ENCODE assay signal across 15 cellular contexts in the genomic region with DNA sequence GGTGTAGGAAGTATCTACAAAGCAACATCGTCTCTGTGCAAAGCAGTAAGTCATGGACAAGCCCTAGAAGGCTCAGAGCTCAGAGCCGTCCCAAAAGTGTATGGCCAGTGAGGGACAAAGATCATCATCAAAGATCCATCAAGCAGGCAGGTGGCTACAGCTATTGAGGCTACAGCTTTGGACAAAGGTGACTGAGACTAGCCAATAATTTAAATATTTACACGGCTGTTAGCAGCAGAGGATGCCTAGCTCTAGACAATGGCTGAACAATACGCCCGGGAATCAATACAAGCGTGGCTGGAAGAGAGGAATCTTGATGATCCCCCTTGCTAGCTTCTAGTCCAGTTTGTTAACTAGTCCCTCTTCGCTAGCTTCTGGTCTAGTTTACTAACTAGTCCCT. TPM values are rescaled to one million over a fixed set of nuclear protein-coding genes. Genes with fewer than 3 reads are reported as not detected.
A peak's percentile ranks its signal among the peaks of the same experiment; 100 is the strongest.
DNase-seq lines count a peak whose midpoint lies in the region; ATAC-seq and TF ChIP-seq lines count a peak whose summit lies in the region.
"Had no signal": no experiment of that assay in that cellular context is flagged by ENCODE, and none has a peak within 500 bp of the region (broad histone marks: within the 10 kb centered on the region; RNA-seq: fewer than 3 reads in every experiment).

No MANE protein-coding gene starts in this region.

- H3K4me1 ChIP-seq in CD8-positive, alpha-beta T cell (ENCODE audit: insufficient read depth, low read length) = peaks cover 12% of the 10 kb centered on the region
- H3K4me1 ChIP-seq in liver (ENCODE audit: control insufficient read depth in 4 of 4, insufficient read depth in 4 of 4, low read length in 3 of 4) (peaks cover 3 to 11% (median 7%) of the 10 kb centered on the region in 4 donors), smooth muscle cell (ENCODE audit: low read depth) (no peaks in the 10 kb centered on the region)

- peak overlapping the region; percentile 53 for H3K27ac Mint-ChIP-seq in CD8-positive, alpha-beta T cell
- H3K27ac Mint-ChIP-seq: B cell; CD4-positive, alpha-beta T cell; HFFc6 had no signal

- H3K27me3 ChIP-seq in CD8-positive, alpha-beta T cell (ENCODE audit: insufficient read depth, low read length) = no peaks in the 10 kb centered on the region
- H3K27me3 ChIP-seq in liver (ENCODE audit: control insufficient read depth in 4 of 4, insufficient read depth in 4 of 4, low read length in 3 of 4) (no peaks in the 10 kb centered on the region), smooth muscle cell (ENCODE audit: low read depth) (no peaks in the 10 kb centered on the region)

- H3K36me3 Mint-ChIP-seq in CD8-positive, alpha-beta T cell = peaks cover 28% of the 10 kb centered on the region

- intact Hi-C loops in CD8-positive, alpha-beta T cell (cut with DNase I, micrococcal nuclease) = no loop called here

- no peak for TF ChIP-seq RAD21 in liver (IDR thresholded peaks at IDR 0.05)

- no peak overlapping the region for H3K9ac ChIP-seq in liver (ENCODE audit: low read depth in 1 of 2, low read length in 2 of 2)
- H3K9ac ChIP-seq in smooth muscle cell (ENCODE audit: low read depth) = no peak overlapping the region

- H3K27ac ChIP-seq in CD8-positive, alpha-beta T cell (ENCODE audit: low read depth, low read length) = no peak overlapping the region
- H3K27ac ChIP-seq in liver (ENCODE audit: low read depth in 1 of 2, low read length in 2 of 2) = no peak overlapping the region
- no peak overlapping the region for H3K27ac ChIP-seq in smooth muscle cell (ENCODE audit: low read depth)

- peaks cover 26% of the 10 kb centered on the region for H4K20me1 ChIP-seq in smooth muscle cell (ENCODE audit: low read depth)

- WGBS in liver = 75% methylated on average over 7 of the region's 7 CpGs
- 96% methylated on average over 7 of the region's 7 CpGs for WGBS in smooth muscle cell (ENCODE audit: low lambda C conversion rate)

- H3K36me3 ChIP-seq in CD8-positive, alpha-beta T cell (ENCODE audit: insufficient read depth, low read length) = no peaks in the 10 kb centered on the region
- no peaks in the 10 kb centered on the region for H3K36me3 ChIP-seq in liver (ENCODE audit: control insufficient read depth in 4 of 4, insufficient read depth in 3 of 4, low read depth in 1 of 4, low read length in 3 of 4)
- H3K36me3 ChIP-seq in smooth muscle cell (ENCODE audit: low read depth) = no peaks in the 10 kb centered on the region

- no peaks in the 10 kb centered on the region for H3K27me3 Mint-ChIP-seq in CD8-positive, alpha-beta T cell (ENCODE audit: low read depth)
- H3K27me3 Mint-ChIP-seq: B cell; CD4-positive, alpha-beta T cell had no signal

- H3K4me1 Mint-ChIP-seq in CD8-positive, alpha-beta T cell (ENCODE audit: low read depth) = peaks cover 46% of the 10 kb centered on the region
- H3K4me1 Mint-ChIP-seq: B cell had no signal

- peaks cover 2% of the 10 kb centered on the region for H3K79me2 ChIP-seq in smooth muscle cell (ENCODE audit: low read depth)

- DNase-seq in CD8-positive, alpha-beta T cell = no peak
- DNase-seq in NCI-H146 (lab: John Stamatoyannopoulos, UW) (peak; percentile 98), NCI-H748 treated with DMSO at 0.1 percent for 48 hours (lab: John Stamatoyannopoulos, UW) (peak; percentile 20), smooth muscle cell (lab: John Stamatoyannopoulos, UW; ENCODE audit: unreplicated experiment) (no peak), NCI-H510A (lab: John Stamatoyannopoulos, UW) (no peak)
- DNase-seq: C1 segment of cervical spinal cord; CD4-positive, alpha-beta T cell; COR-L47; DMS153; GF-D8; HCEC 1CT; HFFc6 had no signal

- no peaks in the 10 kb centered on the region for H3F3A ChIP-seq in smooth muscle cell (ENCODE audit: low read depth)

- H3K4me2 ChIP-seq in smooth muscle cell = no peak overlapping the region

- no peak for TF ChIP-seq CTCF in CD8-positive, alpha-beta T cell (IDR thresholded peaks at IDR 0.05)
- TF ChIP-seq CTCF in liver (IDR thresholded peaks at IDR 0.05; ENCODE audit: low read depth, low read length, missing input control) (no peak), smooth muscle cell (IDR thresholded peaks at IDR 0.05; ENCODE audit: borderline replicate concordance, insufficient read depth, poor library complexity, severe bottlenecking) (no peak)

- no peak overlapping the region for H3K4me3 ChIP-seq in CD8-positive, alpha-beta T cell (ENCODE audit: low read depth, low read length)
- no peak overlapping the region for H3K4me3 ChIP-seq in liver (ENCODE audit: low read depth in 1 of 3, low read length in 3 of 3)
- no peak overlapping the region for H3K4me3 ChIP-seq in smooth muscle cell

- CTCF ChIA-PET in CD8-positive, alpha-beta T cell (lab: Charles Lee) = interaction anchor here (0.9 to 1.0 kb wide), 2 partner anchors 44 to 60 kb away, joined by 3 read pairs; no protein-coding TSS in a partner anchor

- POLR2A ChIA-PET in CD8-positive, alpha-beta T cell (lab: Charles Lee) = interaction anchor here (0.5 to 0.6 kb wide), 2 partner anchors 52 to 1854 kb away, joined by 3 to 4 read pairs; no protein-coding TSS in a partner anchor

- H3K9me3 ChIP-seq in CD8-positive, alpha-beta T cell (ENCODE audit: low read length) = no peaks in the 10 kb centered on the region
- H3K9me3 ChIP-seq in liver (ENCODE audit: control insufficient read depth in 4 of 4, low read length in 3 of 4) (no peaks in the 10 kb centered on the region), smooth muscle cell (replicated peaks; ENCODE audit: low read depth) (no peaks in the 10 kb centered on the region)

- H2AFZ ChIP-seq in smooth muscle cell (ENCODE audit: low read depth) = no peak overlapping the region

- no peak for ATAC-seq in CD8-positive, alpha-beta T cell
- no peak for ATAC-seq in GM19452 (IDR thresholded peaks at IDR 0.05; ENCODE audit: unreplicated experiment)

- H3K9me3 Mint-ChIP-seq in CD8-positive, alpha-beta T cell = no peaks in the 10 kb centered on the region
- H3K9me3 Mint-ChIP-seq: HFFc6 had no signal

- no peak overlapping the region for H3K4me3 Mint-ChIP-seq in CD8-positive, alpha-beta T cell
- H3K4me3 Mint-ChIP-seq: B cell; CD4-positive, alpha-beta T cell; HFFc6 had no signal

TF ChIP-seq in liver, 16 proteins besides CTCF, POLR2A, EP300 and RAD21:
- TF ChIP-seq, protein P1, sequence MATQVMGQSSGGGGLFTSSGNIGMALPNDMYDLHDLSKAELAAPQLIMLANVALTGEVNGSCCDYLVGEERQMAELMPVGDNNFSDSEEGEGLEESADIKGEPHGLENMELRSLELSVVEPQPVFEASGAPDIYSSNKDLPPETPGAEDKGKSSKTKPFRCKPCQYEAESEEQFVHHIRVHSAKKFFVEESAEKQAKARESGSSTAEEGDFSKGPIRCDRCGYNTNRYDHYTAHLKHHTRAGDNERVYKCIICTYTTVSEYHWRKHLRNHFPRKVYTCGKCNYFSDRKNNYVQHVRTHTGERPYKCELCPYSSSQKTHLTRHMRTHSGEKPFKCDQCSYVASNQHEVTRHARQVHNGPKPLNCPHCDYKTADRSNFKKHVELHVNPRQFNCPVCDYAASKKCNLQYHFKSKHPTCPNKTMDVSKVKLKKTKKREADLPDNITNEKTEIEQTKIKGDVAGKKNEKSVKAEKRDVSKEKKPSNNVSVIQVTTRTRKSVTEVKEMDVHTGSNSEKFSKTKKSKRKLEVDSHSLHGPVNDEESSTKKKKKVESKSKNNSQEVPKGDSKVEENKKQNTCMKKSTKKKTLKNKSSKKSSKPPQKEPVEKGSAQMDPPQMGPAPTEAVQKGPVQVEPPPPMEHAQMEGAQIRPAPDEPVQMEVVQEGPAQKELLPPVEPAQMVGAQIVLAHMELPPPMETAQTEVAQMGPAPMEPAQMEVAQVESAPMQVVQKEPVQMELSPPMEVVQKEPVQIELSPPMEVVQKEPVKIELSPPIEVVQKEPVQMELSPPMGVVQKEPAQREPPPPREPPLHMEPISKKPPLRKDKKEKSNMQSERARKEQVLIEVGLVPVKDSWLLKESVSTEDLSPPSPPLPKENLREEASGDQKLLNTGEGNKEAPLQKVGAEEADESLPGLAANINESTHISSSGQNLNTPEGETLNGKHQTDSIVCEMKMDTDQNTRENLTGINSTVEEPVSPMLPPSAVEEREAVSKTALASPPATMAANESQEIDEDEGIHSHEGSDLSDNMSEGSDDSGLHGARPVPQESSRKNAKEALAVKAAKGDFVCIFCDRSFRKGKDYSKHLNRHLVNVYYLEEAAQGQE (IDR thresholded peaks at IDR 0.05) = no peak
- TF ChIP-seq HNF4A (conservative IDR thresholded peaks at IDR 0.05) (peak in 1 of 2 donors; percentile 33), YY1 (IDR thresholded peaks at IDR 0.05) (peak; percentile 15)
TF ChIP-seq in liver: peak in this region for 2.

RNA-seq across cellular contexts. Expression of a gene that starts 17.9 kb away (rescaled TPM):
- 10 to 100 TPM; 22.3 to 25.4 TPM for total RNA-seq in CD8-positive, alpha-beta T cell
- total RNA-seq in liver (10 to 100 TPM in 1 of 2 donors, 1 to 10 TPM in 1; 9.6 to 18.7 TPM), smooth muscle cell (9.4 and 15.4 TPM in 2 replicates)
- polyA plus RNA-seq in liver (10 to 100 TPM; 15.4 to 19.1 TPM), smooth muscle cell (7.4 and 9.5 TPM in 2 replicates)

RNA-seq across cellular contexts. Expression of a gene that starts 53.4 kb away (rescaled TPM):
- total RNA-seq in CD8-positive, alpha-beta T cell = 10 to 100 TPM; 10.6 to 12.3 TPM
- 1 to 10 TPM; 7.2 to 8.4 TPM for total RNA-seq in liver
- 10 to 100 TPM in 1 of 2 donors, 1 to 10 TPM in 1; 8.1 to 12.0 TPM for polyA plus RNA-seq in liver
- 11.5 and 12.3 TPM in 2 replicates for total RNA-seq in smooth muscle cell
- 18.0 and 23.2 TPM in 2 replicates for polyA plus RNA-seq in smooth muscle cell

Comparison
In these comparisons a context has a peak if more than half of its experiments do, and no peak if none do; other contexts are left out.
1. DNase-seq: peak in NCI-H146 (single experiment) and NCI-H748 treated with DMSO at 0.1 percent for 48 hours (single experiment); none in CD8-positive, alpha-beta T cell (0 of 7), smooth muscle cell (single experiment) and NCI-H510A (single experiment).